Comparison of ENCODE assay signal across 18 cellular contexts in genomic region chr7:105209433-105209832, GRCh38.
A peak's percentile ranks its signal among the peaks of the same experiment; 100 is the strongest.
DNase-seq lines count a peak whose midpoint lies in the region; ATAC-seq and TF ChIP-seq lines count a peak whose summit lies in the region.
"Had no signal": no experiment of that assay in that cellular context is flagged by ENCODE, and none has a peak within 500 bp of the region (broad histone marks: within the 10 kb centered on the region; RNA-seq: fewer than 3 reads in every experiment).

No MANE protein-coding gene starts in this region.

- H3K9me3 Mint-ChIP-seq in activated CD4-positive, alpha-beta T cell treated with anti-CD3 and anti-CD28 coated beads for 36 hours (ENCODE audit: low read depth), result peaks cover 6% of the 10 kb centered on the region
- H3K9me3 Mint-ChIP-seq in chondrocyte (ENCODE audit: low read depth) (no peaks in the 10 kb centered on the region), osteocyte (ENCODE audit: unreplicated experiment) (no peaks in the 10 kb centered on the region)

- H3K4me1 Mint-ChIP-seq in activated CD4-positive, alpha-beta T cell treated with anti-CD3 and anti-CD28 coated beads for 36 hours, result peaks cover 82% of the 10 kb centered on the region
- H3K4me1 Mint-ChIP-seq in chondrocyte (ENCODE audit: low read depth) (peaks cover 22% of the 10 kb centered on the region), osteocyte (ENCODE audit: unreplicated experiment) (peaks cover 18% of the 10 kb centered on the region)

- peak overlapping the region; percentile 85 for H3K27ac Mint-ChIP-seq in activated CD4-positive, alpha-beta T cell treated with anti-CD3 and anti-CD28 coated beads for 36 hours
- H3K27ac Mint-ChIP-seq in chondrocyte (ENCODE audit: unreplicated experiment), result peak overlapping the region; percentile 80
- H3K27ac Mint-ChIP-seq in osteocyte (ENCODE audit: unreplicated experiment), result peak overlapping the region; percentile 46

- no peak for DNase-seq in activated CD4-positive, alpha-beta T cell treated with anti-CD3 and anti-CD28 coated beads for 36 hours
- DNase-seq in activated CD4-positive, alpha-beta T cell treated with anti-CD3 and anti-CD28 coated beads, Interleukin-2, amount 50 U/mL, for 4 hours, result no peak
- DNase-seq in SJCRH30 (peak in 1 of 2 experiments; percentile 35), chondrocyte (ENCODE audit: low spot score) (no peak), osteocyte (ENCODE audit: extremely low spot score, unreplicated experiment) (no peak)
- DNase-seq in stimulated activated CD4-positive, alpha-beta T cell treated with anti-CD3 and anti-CD28 coated beads, Interleukin-2, amount 100 ng/mL, for 24 hours, result no peak
- DNase-seq: activated gamma-delta T cell treated with Interleukin-2 at 50 U/mL for 16 hours; brain microvascular endothelial cell; heart left ventricle; islet precursor cell; mammary epithelial cell; NCI-H187; NCI-H446; stimulated activated CD4-positive, alpha-beta T cell treated with anti-CD3 and anti-CD28 coated beads, Interleukin-4, amount 100 ng/mL, for 24 hours; upper lobe of left lung had no signal

- POLR2A ChIA-PET in activated CD4-positive, alpha-beta T cell treated with anti-CD3 and anti-CD28 coated beads for 36 hours (lab: Charles Lee), result interaction anchor here (0.7 kb wide), 1 partner anchor 15 kb away, joined by 4 read pairs; no protein-coding TSS in a partner anchor

- peak overlapping the region; percentile 91 for H3K27ac ChIP-seq in SJCRH30
- H3K27ac ChIP-seq: brain microvascular endothelial cell, C4-2B, upper lobe of left lung had no signal

- no peaks in the 10 kb centered on the region for H3K27me3 Mint-ChIP-seq in activated CD4-positive, alpha-beta T cell treated with anti-CD3 and anti-CD28 coated beads for 36 hours
- H3K27me3 Mint-ChIP-seq in chondrocyte (ENCODE audit: low read depth) (no peaks in the 10 kb centered on the region), osteocyte (ENCODE audit: unreplicated experiment) (no peaks in the 10 kb centered on the region)

- H3K9me3 ChIP-seq in SJCRH30 (replicated peaks), result no peaks in the 10 kb centered on the region; the same call in 1 of the 2 replicates
- H3K9me3 ChIP-seq: heart left ventricle, upper lobe of left lung had no signal

- ATAC-seq in activated CD4-positive, alpha-beta T cell treated with anti-CD3 and anti-CD28 coated beads for 36 hours, result peak; percentile 33
- no peak for ATAC-seq in HG03457 (IDR thresholded peaks at IDR 0.05; ENCODE audit: unreplicated experiment)
- ATAC-seq in GM18520 (IDR thresholded peaks at IDR 0.05; ENCODE audit: unreplicated experiment), result no peak
- ATAC-seq: heart left ventricle had no signal

- peak overlapping the region; percentile 64 for H3K4me3 Mint-ChIP-seq in activated CD4-positive, alpha-beta T cell treated with anti-CD3 and anti-CD28 coated beads for 36 hours
- H3K4me3 Mint-ChIP-seq in chondrocyte (ENCODE audit: unreplicated experiment) (no peak overlapping the region), osteocyte (ENCODE audit: unreplicated experiment) (no peak overlapping the region)

- no peaks in the 10 kb centered on the region for H3K36me3 ChIP-seq in SJCRH30
- H3K36me3 ChIP-seq: brain microvascular endothelial cell, heart left ventricle, upper lobe of left lung had no signal

- H3K27me3 ChIP-seq in SJCRH30, result no peaks in the 10 kb centered on the region
- H3K27me3 ChIP-seq: brain microvascular endothelial cell, heart left ventricle, upper lobe of left lung had no signal

- H3K4me3 ChIP-seq in SJCRH30, result no peak overlapping the region
- H3K4me3 ChIP-seq: heart left ventricle, upper lobe of left lung had no signal

- TF ChIP-seq CTCF in chondrocyte (IDR thresholded peaks at IDR 0.05) (no peak), osteocyte (IDR thresholded peaks at IDR 0.05) (no peak)

- intact Hi-C loops in activated CD4-positive, alpha-beta T cell treated with anti-CD3 and anti-CD28 coated beads for 36 hours (cut with DNase I, micrococcal nuclease), result loop anchor here (5.0 kb wide), 2 partner anchors 98 to 178 kb away; partner anchors contain the start of gene SRPK2 (in 1 of the 2)

- H3K4me1 ChIP-seq in SJCRH30, result peaks cover 17% of the 10 kb centered on the region

- H3K36me3 Mint-ChIP-seq in activated CD4-positive, alpha-beta T cell treated with anti-CD3 and anti-CD28 coated beads for 36 hours (ENCODE audit: low read depth), result peaks cover 14% of the 10 kb centered on the region
- H3K36me3 Mint-ChIP-seq in chondrocyte (ENCODE audit: low read depth) (no peaks in the 10 kb centered on the region), osteocyte (ENCODE audit: unreplicated experiment) (no peaks in the 10 kb centered on the region)

- CTCF ChIA-PET in activated CD4-positive, alpha-beta T cell treated with anti-CD3 and anti-CD28 coated beads for 36 hours (lab: Charles Lee), result interaction anchor here (0.9 to 2.0 kb wide), 2 partner anchors 15 to 80 kb away, joined by 3 to 10 read pairs; no protein-coding TSS in a partner anchor
